In the genomic region with DNA sequence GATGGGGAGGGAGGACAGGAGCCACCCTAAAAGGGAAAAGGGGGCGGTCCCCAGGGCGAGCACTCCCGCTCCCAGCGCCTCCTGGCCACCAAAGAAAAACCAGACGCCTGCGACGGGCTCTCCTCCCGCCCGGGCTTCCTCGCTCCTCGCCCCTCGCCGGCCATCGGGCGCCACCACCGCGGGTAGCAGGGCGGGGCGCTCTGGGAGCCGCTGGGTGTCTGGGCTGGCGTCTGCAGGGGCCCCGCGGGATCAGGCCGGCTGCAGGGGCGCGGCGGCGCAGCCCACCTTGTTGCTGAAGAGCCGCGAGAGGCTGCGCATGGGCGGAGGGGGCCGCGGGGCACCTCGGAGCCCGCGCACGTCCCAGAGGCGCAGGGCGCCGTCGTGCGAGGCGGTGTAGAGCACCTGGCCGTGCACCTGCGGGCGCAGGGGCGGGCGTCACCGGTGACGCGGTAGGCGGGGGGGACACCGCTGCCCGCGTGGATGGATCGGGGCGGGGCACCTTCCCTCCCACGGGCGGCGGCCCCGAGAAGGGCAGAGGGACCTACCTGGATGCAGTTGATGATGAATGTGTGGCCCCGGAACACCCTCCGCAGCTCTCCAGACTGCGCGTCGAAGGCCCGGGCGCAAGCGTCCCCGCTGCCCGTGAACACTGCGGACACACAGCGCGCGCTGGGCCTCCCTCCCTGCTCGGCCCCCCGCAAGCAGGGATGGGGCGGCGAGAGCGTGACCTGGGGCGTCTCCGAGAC, we compare ENCODE assay signal across 10 cellular contexts. TPM values are rescaled to one million over a fixed set of nuclear protein-coding genes. Genes with fewer than 3 reads are reported as not detected.
A peak's percentile ranks its signal among the peaks of the same experiment; 100 is the strongest.
DNase-seq lines count a peak whose midpoint lies in the region; ATAC-seq lines count a peak whose summit lies in the region.
"Had no signal": no experiment of that assay in that cellular context is flagged by ENCODE, and none has a peak within 500 bp of the region (broad histone marks: within the 10 kb centered on the region; RNA-seq: fewer than 3 reads in every experiment).

No MANE protein-coding gene starts in this region.

- peak; percentile 70 for DNase-seq in NCI-H748 (lab: John Stamatoyannopoulos, UW; ENCODE audit: unreplicated experiment)
- DNase-seq in NCI-H748 treated with DMSO at 0.1 percent for 48 hours (lab: John Stamatoyannopoulos, UW), result no peak
- peak; percentile 36 for DNase-seq in activated CD8-positive, alpha-beta memory T cell treated with anti-CD3 and anti-CD28 coated beads, Interleukin-2, amount 50 U/mL, for 1 hour (ENCODE audit: extremely low read depth)
- no peak for DNase-seq in right cardiac atrium
- peak; percentile 19 to 26 for DNase-seq in stimulated activated CD8-positive, alpha-beta memory T cell treated with anti-CD3 and anti-CD28 coated beads, Interleukin-15, amount 100 ng/mL, for 4 hours (ENCODE audit: low read depth in 2 of 2)
- no peak for DNase-seq in NCI-H1694 treated with DMSO at 0.1 percent for 48 hours (lab: John Stamatoyannopoulos, UW)
- DNase-seq in NCI-H1092 (lab: John Stamatoyannopoulos, UW), result no peak

- ATAC-seq in right cardiac atrium, result peak; percentile 20 to 26
- ATAC-seq in HG02571 (IDR thresholded peaks at IDR 0.05; ENCODE audit: unreplicated experiment), result no peak

- H3K4me1 ChIP-seq in right cardiac atrium (ENCODE audit: control insufficient read depth, insufficient read depth, low read length), result no peaks in the 10 kb centered on the region

- H3K27me3 ChIP-seq in right cardiac atrium (ENCODE audit: control insufficient read depth, insufficient read depth), result no peaks in the 10 kb centered on the region

- no peak overlapping the region for H3K27ac ChIP-seq in right cardiac atrium (ENCODE audit: low read length)

- intact Hi-C loops in right cardiac atrium (cut with DNase I), result loop anchor here in 2 of 4 donors (5.0 to 10.0 kb wide), 2 partner anchors 51 to 53 kb away; no protein-coding TSS in a partner anchor

- H3K4me3 ChIP-seq in right cardiac atrium (ENCODE audit: low read length), result peak overlapping the region; percentile 6

- no peaks in the 10 kb centered on the region for H3K9me3 ChIP-seq in right cardiac atrium (ENCODE audit: control insufficient read depth, low read length)

- 4% methylated on average over 83 of the region's 83 CpGs for WGBS in right cardiac atrium

RNA-seq across cellular contexts. Expression of a gene that starts 28.3 kb away (rescaled TPM):
- under 1 TPM; 0.17 to 0.47 (median 0.17) TPM for total RNA-seq in right cardiac atrium
- 0.34 TPM for polyA plus RNA-seq in right cardiac atrium
- total RNA-seq: SK-MEL-5 had no signal

RNA-seq across cellular contexts. Expression of a gene that starts 39.9 kb away (rescaled TPM):
- total RNA-seq in right cardiac atrium, result 10 to 100 TPM; 33.3 to 42.4 (median 38.6) TPM
- 24.1 TPM for polyA plus RNA-seq in right cardiac atrium

RNA-seq across cellular contexts. Expression of a gene that starts 58.4 kb away (rescaled TPM):
- total RNA-seq in right cardiac atrium, result under 1 TPM in 1 of 4 donors, not detected in 3; 0.11 TPM
- 0.07 TPM for polyA plus RNA-seq in right cardiac atrium
- total RNA-seq: lower leg skin, SK-MEL-5 had no signal

Comparison
In these comparisons a context has a peak if more than half of its experiments do, and no peak if none do; other contexts are left out.
1. DNase-seq: peak in NCI-H748 (single experiment), activated CD8-positive, alpha-beta memory T cell treated with anti-CD3 and anti-CD28 coated beads, Interleukin-2, amount 50 U/mL, for 1 hour (single experiment) and stimulated activated CD8-positive, alpha-beta memory T cell treated with anti-CD3 and anti-CD28 coated beads, Interleukin-15, amount 100 ng/mL, for 4 hours (2 of 2); none in NCI-H748 treated with DMSO at 0.1 percent for 48 hours (single experiment), right cardiac atrium (0 of 3), NCI-H1694 treated with DMSO at 0.1 percent for 48 hours (single experiment) and NCI-H1092 (single experiment).